Comparison of ENCODE assay signal across 25 cellular contexts in genomic region chr20:4476903-4477302, GRCh38.
DNase-seq lines count a peak whose midpoint lies in the region; ATAC-seq and TF ChIP-seq lines count a peak whose summit lies in the region.
"Had no signal": no experiment of that assay in that cellular context is flagged by ENCODE, and none has a peak within 500 bp of the region (broad histone marks: within the 10 kb centered on the region; RNA-seq: fewer than 3 reads in every experiment).

No MANE protein-coding gene starts in this region.

- H3K9me2 ChIP-seq in PC-3 (replicated peaks; ENCODE audit: low read length), result no peaks in the 10 kb centered on the region; the same call in 1 of the 2 replicates

- peak; percentile 22 for DNase-seq in activated CD4-positive, alpha-beta T cell treated with anti-CD3 and anti-CD28 coated beads, Interleukin-2, amount 10 ng/mL, durations not matched to agents 24 days and 14 days
- no peak for DNase-seq in activated CD4-positive, alpha-beta T cell treated with anti-CD3 and anti-CD28 coated beads, Interleukin-2, amount 50 U/mL, for 48 hours
- DNase-seq in PC-3 (no peak), fibroblast of peridontal ligament (ENCODE audit: extremely low read depth) (peak; percentile 61), stromal cell of bone marrow (ENCODE audit: low read depth) (peak; percentile 21)
- no peak for DNase-seq in activated CD8-positive, alpha-beta memory T cell treated with anti-CD3 and anti-CD28 coated beads for 24 hours
- DNase-seq in NK-92 treated with Interleukin-12 subunit alpha and Interleukin-12 subunit beta, amount 100 ng/mL, for 24 hours (lab: John Stamatoyannopoulos, UW), result no peak
- DNase-seq: activated CD8-positive, alpha-beta T cell treated with anti-CD3 and anti-CD28 coated beads, Interleukin-2, amount 10 ng/mL, durations not matched to agents 7 days and 5 days; activated gamma-delta T cell treated with Interleukin-2 at 50 U/mL for 16 hours; activated naive CD8-positive, alpha-beta T cell treated with anti-CD3 and anti-CD28 coated beads, Interleukin-2, amount 50 U/mL, for 24 hours; DMS79 treated with DMSO at 0.1 percent for 48 hours; islet precursor cell; lower lobe of right lung; NCI-H2081; OCI-M1; SHP77 treated with DMSO at 0.1 percent for 48 hours; stimulated activated CD4-positive, alpha-beta T cell treated with anti-CD3 and anti-CD28 coated beads, Interleukin-1b, Interleukin-23, amount 100 ng/mL, for 48 hours had no signal

- H3K4me3 ChIP-seq in PC-3 (ENCODE audit: low read length), result no peak overlapping the region
- H3K4me3 ChIP-seq: BLaER1, coronary artery, GM12878, lower lobe of right lung, skin epidermis had no signal

- no peak for TF ChIP-seq CTCF in PC-3 (conservative IDR thresholded peaks at IDR 0.05; ENCODE audit: low read depth, low read length)

- H3K4me1 ChIP-seq in PC-3 (ENCODE audit: insufficient read depth, low read length), result peaks cover 10% of the 10 kb centered on the region
- H3K4me1 ChIP-seq: lower lobe of right lung had no signal

- H3K27me3 Mint-ChIP-seq in activated CD4-positive, alpha-beta T cell treated with anti-CD3 and anti-CD28 coated beads, Interleukin-2, amount 10 ng/mL, durations not matched to agents 24 days and 14 days, result peaks cover 20% of the 10 kb centered on the region
- H3K27me3 Mint-ChIP-seq: progenitor cell of endocrine pancreas had no signal

- no peak overlapping the region for H3K27ac Mint-ChIP-seq in activated CD4-positive, alpha-beta T cell treated with anti-CD3 and anti-CD28 coated beads, Interleukin-2, amount 10 ng/mL, durations not matched to agents 24 days and 14 days
- H3K27ac Mint-ChIP-seq: activated CD8-positive, alpha-beta T cell treated with anti-CD3 and anti-CD28 coated beads, Interleukin-2, amount 10 ng/mL, durations not matched to agents 7 days and 5 days; activated naive CD8-positive, alpha-beta T cell treated with anti-CD3 and anti-CD28 coated beads, Interleukin-2, amount 50 U/mL, for 24 hours; IgD-negative memory B cell; progenitor cell of endocrine pancreas had no signal

- ATAC-seq in PC-3 (peak; percentile 31; the same call in 1 of the 2 replicates), HG03159 (IDR thresholded peaks at IDR 0.05; ENCODE audit: unreplicated experiment) (no peak)
- ATAC-seq: activated CD8-positive, alpha-beta T cell treated with anti-CD3 and anti-CD28 coated beads, Interleukin-2, amount 10 ng/mL, durations not matched to agents 7 days and 5 days; activated naive CD8-positive, alpha-beta T cell treated with anti-CD3 and anti-CD28 coated beads, Interleukin-2, amount 50 U/mL, for 24 hours; esophagus mucosa; GM12878; lower lobe of right lung had no signal

- no peaks in the 10 kb centered on the region for H3K27me3 ChIP-seq in PC-3 (ENCODE audit: low read length)
- H3K27me3 ChIP-seq: BLaER1 had no signal

- H3K36me3 ChIP-seq in PC-3 (ENCODE audit: low read depth, low read length), result no peaks in the 10 kb centered on the region
- H3K36me3 ChIP-seq: BLaER1, lower lobe of right lung had no signal

- no peaks in the 10 kb centered on the region for H3F3A ChIP-seq in PC-3 (ENCODE audit: low read length, unreplicated experiment)

- H3K27ac ChIP-seq in PC-3 (ENCODE audit: low read length), result no peak overlapping the region
- H3K27ac ChIP-seq: BLaER1, lower lobe of right lung, skin epidermis had no signal

- POLR2A ChIA-PET in PC-3 (lab: Charles Lee; ENCODE audit: unreplicated experiment), result no interaction called here

- no peak overlapping the region for H3K4me2 ChIP-seq in PC-3 (ENCODE audit: low read length)
- H3K4me2 ChIP-seq: BLaER1 had no signal

- no peaks in the 10 kb centered on the region for H3K4me1 Mint-ChIP-seq in activated CD4-positive, alpha-beta T cell treated with anti-CD3 and anti-CD28 coated beads, Interleukin-2, amount 10 ng/mL, durations not matched to agents 24 days and 14 days
- H3K4me1 Mint-ChIP-seq: activated naive CD8-positive, alpha-beta T cell treated with anti-CD3 and anti-CD28 coated beads, Interleukin-2, amount 50 U/mL, for 24 hours; IgD-negative memory B cell had no signal

- no peak overlapping the region for H3K4me3 Mint-ChIP-seq in activated CD4-positive, alpha-beta T cell treated with anti-CD3 and anti-CD28 coated beads, Interleukin-2, amount 10 ng/mL, durations not matched to agents 24 days and 14 days
- H3K4me3 Mint-ChIP-seq: activated CD8-positive, alpha-beta T cell treated with anti-CD3 and anti-CD28 coated beads, Interleukin-2, amount 10 ng/mL, durations not matched to agents 7 days and 5 days; activated naive CD8-positive, alpha-beta T cell treated with anti-CD3 and anti-CD28 coated beads, Interleukin-2, amount 50 U/mL, for 24 hours; IgD-negative memory B cell had no signal

- intact Hi-C loops in activated CD4-positive, alpha-beta T cell treated with anti-CD3 and anti-CD28 coated beads, Interleukin-2, amount 10 ng/mL, durations not matched to agents 24 days and 14 days (cut with micrococcal nuclease), result no loop called here
- intact Hi-C loops in PC-3 (cut with micrococcal nuclease), result no loop called here

- no TSS peak for BruUV-seq in PC-3 (replicated peaks; lab: Mats Ljungman, UMichigan)

- CTCF ChIA-PET in PC-3 (lab: Charles Lee), result no interaction called here

- H3K36me3 Mint-ChIP-seq in activated CD4-positive, alpha-beta T cell treated with anti-CD3 and anti-CD28 coated beads, Interleukin-2, amount 10 ng/mL, durations not matched to agents 24 days and 14 days (ENCODE audit: low read depth), result no peaks in the 10 kb centered on the region
- H3K36me3 Mint-ChIP-seq: IgD-negative memory B cell had no signal

- no peaks in the 10 kb centered on the region for H3K9me3 ChIP-seq in PC-3 (ENCODE audit: low read length)
- H3K9me3 ChIP-seq: BLaER1, lower lobe of right lung had no signal

- H4K20me1 ChIP-seq in PC-3 (ENCODE audit: low read length), result no peaks in the 10 kb centered on the region
- H4K20me1 ChIP-seq: BLaER1 had no signal

- no peaks in the 10 kb centered on the region for H3K79me2 ChIP-seq in PC-3 (ENCODE audit: low read length)

- no peaks in the 10 kb centered on the region for H3K9me3 Mint-ChIP-seq in activated CD4-positive, alpha-beta T cell treated with anti-CD3 and anti-CD28 coated beads, Interleukin-2, amount 10 ng/mL, durations not matched to agents 24 days and 14 days
- H3K9me3 Mint-ChIP-seq: activated naive CD8-positive, alpha-beta T cell treated with anti-CD3 and anti-CD28 coated beads, Interleukin-2, amount 50 U/mL, for 24 hours; IgD-negative memory B cell had no signal

- H3K9ac ChIP-seq in PC-3 (ENCODE audit: low read length), result no peak overlapping the region
- H3K9ac ChIP-seq: BLaER1 had no signal

- H2AFZ ChIP-seq in PC-3 (ENCODE audit: low read length), result no peak overlapping the region

Comparison
In these comparisons a context has a peak if more than half of its experiments do, and no peak if none do; other contexts are left out.
1. DNase-seq: peak in activated CD4-positive, alpha-beta T cell treated with anti-CD3 and anti-CD28 coated beads, Interleukin-2, amount 10 ng/mL, durations not matched to agents 24 days and 14 days (single experiment), fibroblast of peridontal ligament (single experiment) and stromal cell of bone marrow (single experiment); none in activated CD4-positive, alpha-beta T cell treated with anti-CD3 and anti-CD28 coated beads, Interleukin-2, amount 50 U/mL, for 48 hours (0 of 2), PC-3 (single experiment), activated CD8-positive, alpha-beta memory T cell treated with anti-CD3 and anti-CD28 coated beads for 24 hours (single experiment) and NK-92 treated with Interleukin-12 subunit alpha and Interleukin-12 subunit beta, amount 100 ng/mL, for 24 hours (single experiment).